16 cellular contexts compared by ENCODE assay signal in genomic region chr5:178732281-178732680, GRCh38. TPM values are rescaled to one million over a fixed set of nuclear protein-coding genes. Genes with fewer than 3 reads are reported as not detected.
DNase-seq lines count a peak whose midpoint lies in the region; ATAC-seq and TF ChIP-seq lines count a peak whose summit lies in the region.
"Had no signal": no experiment of that assay in that cellular context is flagged by ENCODE, and none has a peak within 500 bp of the region (broad histone marks: within the 10 kb centered on the region; RNA-seq: fewer than 3 reads in every experiment).

No MANE protein-coding gene starts in this region.

- peaks cover 5% of the 10 kb centered on the region; the same call in 1 of the 2 replicates for H3K36me3 ChIP-seq in GM23338 (ENCODE audit: insufficient read depth)
- H3K36me3 ChIP-seq: BE2C had no signal

- no peaks in the 10 kb centered on the region for H3K4me1 ChIP-seq in GM23338 (ENCODE audit: insufficient read depth)
- H3K4me1 ChIP-seq: BE2C had no signal

- H4K20me1 ChIP-seq in GM23338 (replicated peaks; ENCODE audit: insufficient read depth) = 0 out of 2 replicates have a peak, but pooled peaks cover 3% of the 10 kb centered on the region

- H3F3A ChIP-seq in GM23338 (replicated peaks; ENCODE audit: low read depth) = no peaks in the 10 kb centered on the region

- 0 out of 2 replicates have a peak, but pooled peaks cover 2% of the 10 kb centered on the region for H3K9me2 ChIP-seq in GM23338 (ENCODE audit: insufficient read depth)

- H3K36me3 Mint-ChIP-seq in GM23338 (ENCODE audit: low read depth) (peaks cover 11% of the 10 kb centered on the region), mesothelial cell of epicardium (peaks cover 16% of the 10 kb centered on the region)

- no peaks in the 10 kb centered on the region; the same call in 1 of the 2 replicates for H3K79me2 ChIP-seq in GM23338 (replicated peaks; ENCODE audit: insufficient read depth)

- H3K27ac Mint-ChIP-seq in GM23338 = no peak overlapping the region
- peak overlapping the region; percentile 31 for H3K27ac Mint-ChIP-seq in mesothelial cell of epicardium

- no peak overlapping the region for H3K27ac ChIP-seq in GM23338 (ENCODE audit: low read depth)
- H3K27ac ChIP-seq: KMS-11 had no signal

- H3K4me3 Mint-ChIP-seq in GM23338 = no peak overlapping the region
- H3K4me3 Mint-ChIP-seq in mesothelial cell of epicardium = no peak overlapping the region

- H3K4me2 ChIP-seq in GM23338 = no peak overlapping the region
- H3K4me2 ChIP-seq: KMS-11 had no signal

- ATAC-seq in GM23338 (no peak), GM18502 (IDR thresholded peaks at IDR 0.05; ENCODE audit: poor library complexity, unreplicated experiment) (no peak)
- ATAC-seq: GM12878 had no signal

- peaks cover 7% of the 10 kb centered on the region for H3K27me3 Mint-ChIP-seq in GM23338 (ENCODE audit: insufficient read depth, low read depth, poor library complexity)
- H3K27me3 Mint-ChIP-seq in mesothelial cell of epicardium (ENCODE audit: low read depth) = no peaks in the 10 kb centered on the region

- no peaks in the 10 kb centered on the region for H3K27me3 ChIP-seq in GM23338 (ENCODE audit: insufficient read depth)
- H3K27me3 ChIP-seq: BE2C had no signal

- peaks cover 5% of the 10 kb centered on the region; the same call in 2 of the 3 replicates for H3K4me1 Mint-ChIP-seq in GM23338
- H3K4me1 Mint-ChIP-seq in mesothelial cell of epicardium = peaks cover 13% of the 10 kb centered on the region

- 0 out of 2 replicates have a peak overlapping the region, but pooled peaks have one; percentile 24 for H2AFZ ChIP-seq in GM23338

- H3K4me3 ChIP-seq in GM23338 = no peak overlapping the region
- H3K4me3 ChIP-seq in retinal pigment epithelial cell (ENCODE audit: low read length) = no peak overlapping the region
- H3K4me3 ChIP-seq: GM12878 had no signal

- H3K9me3 Mint-ChIP-seq in GM23338 (peaks cover 37% of the 10 kb centered on the region), mesothelial cell of epicardium (peaks cover 21% of the 10 kb centered on the region)

- TF ChIP-seq CTCF in GM23338 (conservative IDR thresholded peaks at IDR 0.05; ENCODE audit: low read depth in 2 of 2) (no peak), mesothelial cell of epicardium (IDR thresholded peaks at IDR 0.05; ENCODE audit: unreplicated experiment) (no peak), retinal pigment epithelial cell (conservative IDR thresholded peaks at IDR 0.05; ENCODE audit: low read depth, low read length) (no peak)

- DNase-seq in GM23338 (ENCODE audit: low spot score) (no peak), astrocyte of the hippocampus (ENCODE audit: low read depth, low spot score) (peak; percentile 5), mesothelial cell of epicardium (ENCODE audit: low spot score in 2 of 2, unreplicated experiment in 2 of 2) (no peak), retinal pigment epithelial cell (ENCODE audit: low read depth) (peak; percentile 47), NCI-H510A treated with DMSO at 0.1 percent for 48 hours (lab: John Stamatoyannopoulos, UW) (no peak), GM19238 (ENCODE audit: insufficient read length, low spot score) (no peak)
- DNase-seq: BE2C, GDM1, GOT3, NCI-H1436, NCI-H2029 treated with DMSO at 0.1 percent for 48 hours, NCI-H524, SIG-M5 had no signal

TF ChIP-seq in GM23338, 12 proteins besides CTCF, POLR2A, EP300 and RAD21 (continues in another document):
- no peak for TF ChIP-seq JUNB (IDR thresholded peaks at IDR 0.05; ENCODE audit: unreplicated experiment)
- no peak for TF ChIP-seq REST (IDR thresholded peaks at IDR 0.05; ENCODE audit: unreplicated experiment)
- no peak for TF ChIP-seq NANOG (IDR thresholded peaks at IDR 0.05; ENCODE audit: borderline replicate concordance)
- no peak for TF ChIP-seq ZNF462 (CRISPR knock-in tag; IDR thresholded peaks at IDR 0.05)
- no peak for TF ChIP-seq ZNF331 (CRISPR knock-in tag; IDR thresholded peaks at IDR 0.05; ENCODE audit: low read depth)
- TF ChIP-seq CREB1 (CRISPR knock-in tag; IDR thresholded peaks at IDR 0.05; ENCODE audit: low read depth) = no peak
- TF ChIP-seq ZNF114 (CRISPR knock-in tag; IDR thresholded peaks at IDR 0.05) = no peak
- no peak for TF ChIP-seq STAT1 (IDR thresholded peaks at IDR 0.05; ENCODE audit: unreplicated experiment)

RNA-seq across cellular contexts. Expression of gene ZNF354A, which starts 1.8 kb away (rescaled TPM):
- total RNA-seq in GM23338 (2014; rRNA removed; shearing (Covaris generic)) = 15.7 and 27.3 TPM in 2 replicates
- 14.1 and 22.6 TPM in 2 replicates for polyA plus RNA-seq in GM23338 (2016; fragmentation: Nextera tagmentation; extraction: Ambion mirVana)
- total RNA-seq in mesothelial cell of epicardium = 22.8 to 24.9 TPM (median 24.9 TPM) in 3 replicates

Comparison
In these comparisons a context has a peak if more than half of its experiments do, and no peak if none do; other contexts are left out.
1. DNase-seq: peak in astrocyte of the hippocampus (single experiment) and retinal pigment epithelial cell (single experiment); none in GM23338 (single experiment), mesothelial cell of epicardium (0 of 2), NCI-H510A treated with DMSO at 0.1 percent for 48 hours (single experiment) and GM19238 (single experiment).